13 cellular contexts compared by ENCODE assay signal in the genomic region with DNA sequence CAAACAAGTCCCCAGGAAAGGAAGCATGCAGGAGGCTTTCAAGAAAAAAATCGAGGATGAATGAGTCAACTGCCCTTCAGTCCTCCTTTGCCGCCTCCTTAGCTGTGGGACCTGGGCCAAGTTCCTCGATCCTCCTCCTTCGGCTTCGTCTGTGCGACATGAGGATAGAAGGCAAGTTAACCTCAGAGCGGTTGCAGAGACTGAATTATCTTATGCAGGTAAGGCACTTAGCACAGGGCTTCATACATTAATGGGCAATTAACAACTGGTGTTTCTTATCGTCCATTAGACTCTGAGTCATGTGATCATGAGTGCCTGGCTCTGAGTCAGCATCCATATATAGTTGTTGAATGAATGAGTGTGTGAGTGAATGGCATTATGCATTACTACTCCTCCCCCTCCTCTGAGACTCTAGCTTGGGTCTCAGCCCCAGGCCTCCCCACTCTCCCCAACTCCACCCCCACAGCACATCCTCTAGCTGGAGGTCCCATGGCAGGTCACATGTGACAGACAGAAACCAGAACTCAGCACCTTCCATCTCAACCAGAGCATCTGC. TPM values are rescaled to one million over a fixed set of nuclear protein-coding genes. Genes with fewer than 3 reads are reported as not detected.
DNase-seq lines count a peak whose midpoint lies in the region; ATAC-seq and TF ChIP-seq lines count a peak whose summit lies in the region.
"Had no signal": no experiment of that assay in that cellular context is flagged by ENCODE, and none has a peak within 500 bp of the region (broad histone marks: within the 10 kb centered on the region; RNA-seq: fewer than 3 reads in every experiment).

No MANE protein-coding gene starts in this region.

- H3K36me3 Mint-ChIP-seq in stimulated activated effector memory CD8-positive, alpha-beta T cell treated with anti-CD3 and anti-CD28 coated beads, Interleukin-12 subunit alpha, Interleukin-12 subunit beta, amount 100 ng/mL, for 72 hours, result peaks cover 18% of the 10 kb centered on the region

- no peak for TF ChIP-seq CTCF in choroid plexus epithelial cell (conservative IDR thresholded peaks at IDR 0.05; ENCODE audit: low read depth, low read length)

- intact Hi-C loops in left colon (cut with DNase I, micrococcal nuclease), result loop anchor here in 1 of 2 donors (5.0 kb wide), 1 partner anchor 82 kb away; no protein-coding TSS in a partner anchor

- no peak overlapping the region for H3K27ac Mint-ChIP-seq in stimulated activated effector memory CD8-positive, alpha-beta T cell treated with anti-CD3 and anti-CD28 coated beads, Interleukin-12 subunit alpha, Interleukin-12 subunit beta, amount 100 ng/mL, for 72 hours

- peak; percentile 44 to 55 for ATAC-seq in activated CD4-positive, CD25-positive, alpha-beta regulatory T cell treated with anti-CD3 and anti-CD28 coated beads, Interleukin-2, amount 50 U/mL, for 24 hours
- peak; percentile 52 for ATAC-seq in stimulated activated effector memory CD8-positive, alpha-beta T cell treated with anti-CD3 and anti-CD28 coated beads, Interleukin-12 subunit alpha, Interleukin-12 subunit beta, amount 100 ng/mL, for 72 hours
- ATAC-seq in left colon, result no peak
- no peak for ATAC-seq in HG02970 (IDR thresholded peaks at IDR 0.05; ENCODE audit: low FRiP score, unreplicated experiment)

- H3K4me3 Mint-ChIP-seq in stimulated activated effector memory CD8-positive, alpha-beta T cell treated with anti-CD3 and anti-CD28 coated beads, Interleukin-12 subunit alpha, Interleukin-12 subunit beta, amount 100 ng/mL, for 72 hours, result no peak overlapping the region

- peaks cover 18% of the 10 kb centered on the region for H3K4me1 Mint-ChIP-seq in stimulated activated effector memory CD8-positive, alpha-beta T cell treated with anti-CD3 and anti-CD28 coated beads, Interleukin-12 subunit alpha, Interleukin-12 subunit beta, amount 100 ng/mL, for 72 hours

- no peak for DNase-seq in activated CD4-positive, CD25-positive, alpha-beta regulatory T cell (lab: John Stamatoyannopoulos, UW)
- DNase-seq in NCI-H345 treated with DMSO at 0.1 percent for 48 hours (lab: John Stamatoyannopoulos, UW; ENCODE audit: unreplicated experiment) (peak; percentile 10), choroid plexus epithelial cell (ENCODE audit: low read depth) (peak; percentile 71), left colon (no peak), T-helper 9 cell (no peak)
- no peak for DNase-seq in stimulated activated effector memory CD8-positive, alpha-beta T cell treated with anti-CD3 and anti-CD28 coated beads, Interleukin-12 subunit alpha, Interleukin-12 subunit beta, amount 100 ng/mL, for 72 hours (ENCODE audit: low spot score in 2 of 2)
- DNase-seq: activated CD4-positive, alpha-beta T cell treated with anti-CD3 and anti-CD28 coated beads for 48 hours; KG1; mesendoderm had no signal

- no peak overlapping the region for H3K4me3 ChIP-seq in choroid plexus epithelial cell (ENCODE audit: low read depth, low read length)
- H3K4me3 ChIP-seq: BLaER1 had no signal

- H3K9me3 Mint-ChIP-seq in stimulated activated effector memory CD8-positive, alpha-beta T cell treated with anti-CD3 and anti-CD28 coated beads, Interleukin-12 subunit alpha, Interleukin-12 subunit beta, amount 100 ng/mL, for 72 hours, result peaks cover 4% of the 10 kb centered on the region

RNA-seq across cellular contexts. Expression of gene TTC9B, which starts 1.6 kb away (rescaled TPM):
- under 1 TPM; 0.37 to 0.45 TPM for total RNA-seq in left colon
- total RNA-seq: dermis microvascular lymphatic vessel endothelial cell had no signal

RNA-seq across cellular contexts. Expression of gene CCNP, which starts 6.7 kb away (rescaled TPM):
- under 1 TPM in 1 of 2 donors, not detected in 1; 0.24 TPM for total RNA-seq in left colon
- total RNA-seq: dermis microvascular lymphatic vessel endothelial cell had no signal

RNA-seq across cellular contexts. Expression of gene MAP3K10, which starts 28.6 kb away (rescaled TPM):
- total RNA-seq in left colon, result 10 to 100 TPM; 10.7 to 11.7 TPM

Comparison
In these comparisons a context has a peak if more than half of its experiments do, and no peak if none do; other contexts are left out.
1. ATAC-seq: peak in activated CD4-positive, CD25-positive, alpha-beta regulatory T cell treated with anti-CD3 and anti-CD28 coated beads, Interleukin-2, amount 50 U/mL, for 24 hours (2 of 2) and stimulated activated effector memory CD8-positive, alpha-beta T cell treated with anti-CD3 and anti-CD28 coated beads, Interleukin-12 subunit alpha, Interleukin-12 subunit beta, amount 100 ng/mL, for 72 hours (single experiment); none in left colon (single experiment) and HG02970 (single experiment).
2. DNase-seq: peak in NCI-H345 treated with DMSO at 0.1 percent for 48 hours (single experiment) and choroid plexus epithelial cell (single experiment); none in activated CD4-positive, CD25-positive, alpha-beta regulatory T cell (0 of 4), stimulated activated effector memory CD8-positive, alpha-beta T cell treated with anti-CD3 and anti-CD28 coated beads, Interleukin-12 subunit alpha, Interleukin-12 subunit beta, amount 100 ng/mL, for 72 hours (0 of 2), left colon (0 of 2) and T-helper 9 cell (single experiment).